In genomic region chr3:157544501-157545139, GRCh38 we compare ENCODE assay signal across 18 cellular contexts. TPM values are rescaled to one million over a fixed set of nuclear protein-coding genes. Genes with fewer than 3 reads are reported as not detected.
A peak's percentile ranks its signal among the peaks of the same experiment; 100 is the strongest.
DNase-seq lines count a peak whose midpoint lies in the region; TF ChIP-seq lines count a peak whose summit lies in the region.
"Had no signal": no experiment of that assay in that cellular context is flagged by ENCODE, and none has a peak within 500 bp of the region (broad histone marks: within the 10 kb centered on the region; RNA-seq: fewer than 3 reads in every experiment).

No MANE protein-coding gene starts in this region.

- H3K4me2 ChIP-seq in GM23248 (ENCODE audit: unreplicated experiment) = no peak overlapping the region

- H3F3A ChIP-seq in GM23248 (ENCODE audit: insufficient read depth) = peaks cover 18% of the 10 kb centered on the region

- no peak overlapping the region for H3K9ac ChIP-seq in GM23248

- in situ Hi-C loops in GM23248 (cut with MboI) = no loop called here

- H3K9me2 ChIP-seq in GM23248 (ENCODE audit: insufficient read depth) = no peaks in the 10 kb centered on the region

- no peaks in the 10 kb centered on the region for H3K36me3 ChIP-seq in GM23248 (ENCODE audit: low read depth)
- no peaks in the 10 kb centered on the region for H3K36me3 ChIP-seq in suprapubic skin
- H3K36me3 ChIP-seq in ascending aorta = no peaks in the 10 kb centered on the region
- H3K36me3 ChIP-seq: HAP-1, Peyer's patch had no signal

- peaks cover 13% of the 10 kb centered on the region for H3K79me2 ChIP-seq in GM23248 (ENCODE audit: insufficient read depth)

- H3K4me3 ChIP-seq in GM23248 = no peak overlapping the region
- H3K4me3 ChIP-seq in epithelial cell of proximal tubule (ENCODE audit: low read depth, low read length) = no peak overlapping the region
- peak overlapping the region; percentile 54 for H3K4me3 ChIP-seq in suprapubic skin
- no peak overlapping the region for H3K4me3 ChIP-seq in ascending aorta
- H3K4me3 ChIP-seq: HAP-1, Peyer's patch had no signal

- H3K27me3 ChIP-seq in GM23248 (replicated peaks; ENCODE audit: insufficient read depth) (no peaks in the 10 kb centered on the region), suprapubic skin (no peaks in the 10 kb centered on the region), ascending aorta (no peaks in the 10 kb centered on the region)
- H3K27me3 ChIP-seq: Peyer's patch had no signal

- no peak for TF ChIP-seq EP300 in suprapubic skin (IDR thresholded peaks at IDR 0.05)

- no peaks in the 10 kb centered on the region for H3K9me3 ChIP-seq in GM23248 (ENCODE audit: low read depth)
- no peaks in the 10 kb centered on the region for H3K9me3 ChIP-seq in suprapubic skin
- H3K9me3 ChIP-seq in ascending aorta = no peaks in the 10 kb centered on the region
- H3K9me3 ChIP-seq: HAP-1 had no signal

- DNase-seq in GM23248 (peak; percentile 75), epithelial cell of proximal tubule (ENCODE audit: low read depth) (peak; percentile 27), iris pigment epithelial cell (ENCODE audit: low read depth) (peak; percentile 83), suprapubic skin (ENCODE audit: low spot score in 2 of 2) (no peak), ascending aorta (ENCODE audit: low spot score in 2 of 2) (no peak), AML-193 (lab: John Stamatoyannopoulos, UW) (no peak), NCI-H226 (no peak)
- DNase-seq in stimulated activated CD4-positive, alpha-beta T cell treated with anti-CD3 and anti-CD28 coated beads, Interleukin-2, amount 100 ng/mL, for 48 hours = no peak
- DNase-seq: activated CD8-positive, alpha-beta T cell treated with anti-CD3 and anti-CD28 coated beads for 36 hours; activated naive CD8-positive, alpha-beta T cell treated with anti-CD3 and anti-CD28 coated beads, Interleukin-2, amount 50 U/mL, for 24 hours; activated T-cell treated with anti-CD3 and anti-CD28 coated beads, Interleukin-2, amount 50 U/mL, for 72 hours; NCI-H1048; NCI-H2107; NCI-H748 treated with DMSO at 0.1 percent for 48 hours; Peyer's patch; substantia nigra; SW 1271 had no signal

- no peak overlapping the region for H2AFZ ChIP-seq in GM23248

- 21 to 28% methylated on average over 4 of the region's 4 CpGs for WGBS in GM23248 (ENCODE audit: low coverage in 1 of 2, low lambda C conversion rate in 2 of 2, missing lambda C conversion rate in 2 of 2), 2 experiments
- WGBS in suprapubic skin = 50% methylated on average over 4 of the region's 4 CpGs

- intact Hi-C loops in ascending aorta (cut with DNase I) = no loop called here

- no peaks in the 10 kb centered on the region for H4K20me1 ChIP-seq in GM23248 (ENCODE audit: insufficient read depth)

- TF ChIP-seq CTCF in epithelial cell of proximal tubule (conservative IDR thresholded peaks at IDR 0.05; ENCODE audit: low read depth, low read length) (peak; percentile 3), suprapubic skin (IDR thresholded peaks at IDR 0.05) (no peak), ascending aorta (IDR thresholded peaks at IDR 0.05) (no peak)

- H3K27ac ChIP-seq in GM23248 (peak overlapping the region; percentile 34), suprapubic skin (peak overlapping the region; percentile 49), ascending aorta (no peak overlapping the region)

- H3K4me1 ChIP-seq in GM23248 (ENCODE audit: insufficient read depth) = peaks cover 11% of the 10 kb centered on the region; the same call in 1 of the 2 replicates
- peaks cover 23% of the 10 kb centered on the region for H3K4me1 ChIP-seq in suprapubic skin
- H3K4me1 ChIP-seq in ascending aorta = no peaks in the 10 kb centered on the region
- H3K4me1 ChIP-seq: HAP-1 had no signal

- TF ChIP-seq POLR2A in suprapubic skin (IDR thresholded peaks at IDR 0.05) = no peak

RNA-seq across cellular contexts. Expression of gene VEPH1, which starts 41.4 kb away (rescaled TPM):
- 34.0 and 44.0 TPM in 2 replicates for total RNA-seq in GM23248 (2014; rRNA removed; shearing (Covaris generic))
- polyA plus RNA-seq in GM23248 (2016; fragmentation: Nextera tagmentation; extraction: Ambion mirVana) = 35.3 and 36.8 TPM in 2 replicates
- total RNA-seq in epithelial cell of proximal tubule (3.7 and 20.7 TPM in 2 replicates), suprapubic skin (1 to 10 TPM; 2.9 to 9.3 (median 5.7) TPM), ascending aorta (2.2 TPM)
- total RNA-seq: activated CD8-positive, alpha-beta T cell treated with anti-CD3 and anti-CD28 coated beads for 36 hours; activated T-cell treated with anti-CD3 and anti-CD28 coated beads, Interleukin-2, amount 50 U/mL, for 72 hours had no signal

Comparison
In these comparisons a context has a peak if more than half of its experiments do, and no peak if none do; other contexts are left out.
1. DNase-seq: peak in GM23248 (single experiment), epithelial cell of proximal tubule (single experiment) and iris pigment epithelial cell (single experiment); none in suprapubic skin (0 of 2), ascending aorta (0 of 2), AML-193 (0 of 2), stimulated activated CD4-positive, alpha-beta T cell treated with anti-CD3 and anti-CD28 coated beads, Interleukin-2, amount 100 ng/mL, for 48 hours (0 of 2) and NCI-H226 (single experiment).
2. H3K27ac ChIP-seq: peak in GM23248 (single experiment) and suprapubic skin (single experiment); none in ascending aorta (0 of 2).